ENCODE assay signal across 11 cellular contexts in the genomic region with DNA sequence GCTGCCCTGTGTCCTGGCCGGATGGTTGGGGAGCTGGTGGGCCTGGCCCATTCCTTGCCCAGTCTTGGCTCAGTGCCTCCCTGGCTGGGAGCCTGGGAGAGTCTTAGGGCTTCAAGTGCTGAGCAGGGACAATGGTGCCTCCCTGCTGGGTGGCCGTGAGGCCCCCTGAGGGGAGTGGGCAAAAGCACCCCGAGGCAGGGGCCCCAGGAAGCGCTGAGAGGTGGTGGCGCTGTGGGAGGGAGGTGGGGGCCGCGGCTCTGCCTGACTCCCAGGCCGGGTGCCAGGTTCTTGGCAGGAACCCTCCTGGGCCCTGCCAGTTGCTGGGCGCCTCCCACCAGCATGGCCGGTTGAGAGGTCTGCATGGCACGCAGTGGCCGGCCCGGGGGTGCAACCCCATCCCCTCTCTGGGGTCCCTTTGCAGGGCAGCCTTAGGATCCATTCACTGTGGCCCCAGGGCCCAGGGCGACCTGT. TPM values are rescaled to one million over a fixed set of nuclear protein-coding genes. Genes with fewer than 3 reads are reported as not detected.
DNase-seq lines count a peak whose midpoint lies in the region; ATAC-seq and TF ChIP-seq lines count a peak whose summit lies in the region.
"Had no signal": no experiment of that assay in that cellular context is flagged by ENCODE, and none has a peak within 500 bp of the region (broad histone marks: within the 10 kb centered on the region; RNA-seq: fewer than 3 reads in every experiment).

No MANE protein-coding gene starts in this region.

- intact Hi-C loops in right cardiac atrium (cut with DNase I): loop anchor here in 1 of 4 donors (5.0 kb wide), 1 partner anchor 75 kb away; a partner anchor contains a TSS

- ATAC-seq in right cardiac atrium: peak; percentile 18 to 42
- no peak for ATAC-seq in GM18511 (IDR thresholded peaks at IDR 0.05; ENCODE audit: unreplicated experiment)
- no peak for ATAC-seq in stimulated activated naive CD8-positive, alpha-beta T cell treated with anti-CD3 and anti-CD28 coated beads, Interleukin-15, Interleukin-2, amounts not matched to agents 100 U/mL and 50 U/mL, for 24 hours

- peaks cover 5% of the 10 kb centered on the region for H3F3A ChIP-seq in smooth muscle cell (ENCODE audit: low read depth)

- H3K4me1 ChIP-seq in HUES6 (ENCODE audit: control insufficient read depth, insufficient read depth, low read length) (peaks cover 50% of the 10 kb centered on the region), right cardiac atrium (ENCODE audit: control insufficient read depth, insufficient read depth, low read length) (no peaks in the 10 kb centered on the region), smooth muscle cell (ENCODE audit: low read depth) (peaks cover 22% of the 10 kb centered on the region)

- H3K4me1 Mint-ChIP-seq in brain: peaks cover 30% of the 10 kb centered on the region
- H3K4me1 Mint-ChIP-seq: activated naive CD8-positive, alpha-beta T cell treated with anti-CD3 and anti-CD28 coated beads for 36 hours had no signal

- WGBS in right cardiac atrium: 60% methylated on average over 14 of the region's 14 CpGs
- 87% methylated on average over 12 of the region's 14 CpGs for WGBS in smooth muscle cell (ENCODE audit: low lambda C conversion rate)

- TF ChIP-seq CTCF in brain (conservative IDR thresholded peaks at IDR 0.05): no peak
- no peak for TF ChIP-seq CTCF in smooth muscle cell (IDR thresholded peaks at IDR 0.05; ENCODE audit: borderline replicate concordance, insufficient read depth, poor library complexity, severe bottlenecking)

- no peak overlapping the region for H3K4me3 Mint-ChIP-seq in brain
- H3K4me3 Mint-ChIP-seq: activated naive CD8-positive, alpha-beta T cell treated with anti-CD3 and anti-CD28 coated beads for 36 hours had no signal

- H3K4me3 ChIP-seq in HUES6 (ENCODE audit: low read depth, low read length) (no peak overlapping the region), right cardiac atrium (ENCODE audit: low read length) (no peak overlapping the region), smooth muscle cell (no peak overlapping the region)
- H3K4me3 ChIP-seq: PC-9 had no signal

- H3K9ac ChIP-seq in HUES6 (ENCODE audit: low read length) (peak overlapping the region; percentile 0), smooth muscle cell (ENCODE audit: low read depth) (peak overlapping the region; percentile 28)

- no peak overlapping the region for H2AFZ ChIP-seq in smooth muscle cell (ENCODE audit: low read depth)
- H2AFZ ChIP-seq: PC-9 had no signal

- H3K27me3 Mint-ChIP-seq in brain: peaks cover 7% of the 10 kb centered on the region
- H3K27me3 Mint-ChIP-seq: activated naive CD8-positive, alpha-beta T cell treated with anti-CD3 and anti-CD28 coated beads for 36 hours had no signal

- peak overlapping the region in 4 of 5 experiments; percentile 89 to 97 (median 94) for H3K27ac Mint-ChIP-seq in brain
- H3K27ac Mint-ChIP-seq: activated naive CD8-positive, alpha-beta T cell treated with anti-CD3 and anti-CD28 coated beads for 36 hours had no signal

- H3K79me2 ChIP-seq in smooth muscle cell (ENCODE audit: low read depth): no peaks in the 10 kb centered on the region

- H3K9me3 ChIP-seq in HUES6 (ENCODE audit: control insufficient read depth, insufficient read depth, low read depth, low read length) (no peaks in the 10 kb centered on the region), right cardiac atrium (ENCODE audit: control insufficient read depth, low read length) (no peaks in the 10 kb centered on the region), smooth muscle cell (replicated peaks; ENCODE audit: low read depth) (no peaks in the 10 kb centered on the region)

- peaks cover 9% of the 10 kb centered on the region for H3K36me3 ChIP-seq in HUES6 (ENCODE audit: control insufficient read depth, insufficient read depth, low read length)
- H3K36me3 ChIP-seq in smooth muscle cell (ENCODE audit: low read depth): no peaks in the 10 kb centered on the region

- no peak overlapping the region for H3K4me2 ChIP-seq in smooth muscle cell
- H3K4me2 ChIP-seq: PC-9 had no signal

- DNase-seq in right cardiac atrium (peak in 2 of 3 donors; percentile 53 to 85), smooth muscle cell (lab: John Stamatoyannopoulos, UW; ENCODE audit: unreplicated experiment) (no peak), kidney tubule cell (ENCODE audit: low spot score) (no peak)
- no peak for DNase-seq in activated CD4-positive, alpha-beta T cell treated with anti-CD3 and anti-CD28 coated beads, Interleukin-2, amount 50 U/mL, for 4 hours
- DNase-seq in stimulated activated naive CD8-positive, alpha-beta T cell treated with anti-CD3 and anti-CD28 coated beads, Interleukin-15, Interleukin-2, amounts not matched to agents 100 U/mL and 50 U/mL, for 24 hours: no peak
- DNase-seq: activated naive CD8-positive, alpha-beta T cell treated with anti-CD3 and anti-CD28 coated beads for 36 hours; NCI-H1436 had no signal

- H3K27me3 ChIP-seq in HUES6 (ENCODE audit: control insufficient read depth, insufficient read depth, low read length) (no peaks in the 10 kb centered on the region), right cardiac atrium (ENCODE audit: control insufficient read depth, insufficient read depth) (no peaks in the 10 kb centered on the region), smooth muscle cell (ENCODE audit: low read depth) (no peaks in the 10 kb centered on the region)

- H4K20me1 ChIP-seq in smooth muscle cell (ENCODE audit: low read depth): peaks cover 5% of the 10 kb centered on the region

- H3K9me3 Mint-ChIP-seq in brain: peaks cover 0 to 11% (median 2%) of the 10 kb centered on the region in 5 experiments

- H3K36me3 Mint-ChIP-seq in brain: peaks cover 9% of the 10 kb centered on the region

- H3K27ac ChIP-seq in HUES6 (ENCODE audit: low read depth, low read length) (peak overlapping the region; percentile 91), right cardiac atrium (ENCODE audit: low read length) (peak overlapping the region; percentile 13), smooth muscle cell (ENCODE audit: low read depth) (peak overlapping the region; percentile 75)
- H3K27ac ChIP-seq: PC-9 had no signal

RNA-seq across cellular contexts. Expression of a gene that starts 9.3 kb away (rescaled TPM):
- polyA plus RNA-seq in brain (ENCODE audit: insufficient read depth, low read depth, low replicate concordance) (5,928 TPM), right cardiac atrium (2,060 TPM), smooth muscle cell (438 and 495 TPM in 2 replicates)
- total RNA-seq in right cardiac atrium (100 to 1,000 TPM; 703 to 815 (median 736) TPM), smooth muscle cell (2,536 and 4,082 TPM in 2 replicates)

RNA-seq across cellular contexts. Expression of a gene that starts 10.5 kb away (rescaled TPM):
- polyA plus RNA-seq in brain (ENCODE audit: insufficient read depth, low read depth, low replicate concordance) (17.5 TPM), right cardiac atrium (93.7 TPM), smooth muscle cell (27.6 and 132 TPM in 2 replicates)
- total RNA-seq in right cardiac atrium (10 to 100 TPM; 77.4 to 97.9 (median 86.8) TPM), smooth muscle cell (27.5 and 30.0 TPM in 2 replicates)

RNA-seq across cellular contexts. Expression of a gene that starts 29.4 kb away (rescaled TPM):
- polyA plus RNA-seq in brain (ENCODE audit: insufficient read depth, low read depth, low replicate concordance): 12.0 TPM
- total RNA-seq in right cardiac atrium: 10 to 100 TPM; 12.3 to 29.4 (median 16.3) TPM
- polyA plus RNA-seq in right cardiac atrium: 10.9 TPM
- total RNA-seq in smooth muscle cell: 5.2 and 7.6 TPM in 2 replicates
- polyA plus RNA-seq in smooth muscle cell: 7.4 and 13.7 TPM in 2 replicates

RNA-seq across cellular contexts. Expression of a gene that starts 49.7 kb away (rescaled TPM):
- polyA plus RNA-seq in brain (ENCODE audit: insufficient read depth, low read depth, low replicate concordance) (0.92 TPM), right cardiac atrium (not detected), smooth muscle cell (4.4 TPM in 1 of 2 replicates, not detected in the other)
- total RNA-seq in right cardiac atrium (not detected), smooth muscle cell (0.27 and 0.40 TPM in 2 replicates)
- total RNA-seq: activated naive CD8-positive, alpha-beta T cell treated with anti-CD3 and anti-CD28 coated beads for 36 hours had no signal

Comparison
In these comparisons a context has a peak if more than half of its experiments do, and no peak if none do; other contexts are left out.
1. H3K27ac ChIP-seq: peak in every context shown above with its lines; median percentile 91 in HUES6; 75 in smooth muscle cell; 13 in right cardiac atrium.
2. ATAC-seq: peak in right cardiac atrium (2 of 2); none in GM18511 (single experiment) and stimulated activated naive CD8-positive, alpha-beta T cell treated with anti-CD3 and anti-CD28 coated beads, Interleukin-15, Interleukin-2, amounts not matched to agents 100 U/mL and 50 U/mL, for 24 hours (single experiment).
3. DNase-seq: peak in right cardiac atrium (2 of 3); none in smooth muscle cell (single experiment), kidney tubule cell (single experiment), activated CD4-positive, alpha-beta T cell treated with anti-CD3 and anti-CD28 coated beads, Interleukin-2, amount 50 U/mL, for 4 hours (0 of 2) and stimulated activated naive CD8-positive, alpha-beta T cell treated with anti-CD3 and anti-CD28 coated beads, Interleukin-15, Interleukin-2, amounts not matched to agents 100 U/mL and 50 U/mL, for 24 hours (single experiment).